In the genomic region with DNA sequence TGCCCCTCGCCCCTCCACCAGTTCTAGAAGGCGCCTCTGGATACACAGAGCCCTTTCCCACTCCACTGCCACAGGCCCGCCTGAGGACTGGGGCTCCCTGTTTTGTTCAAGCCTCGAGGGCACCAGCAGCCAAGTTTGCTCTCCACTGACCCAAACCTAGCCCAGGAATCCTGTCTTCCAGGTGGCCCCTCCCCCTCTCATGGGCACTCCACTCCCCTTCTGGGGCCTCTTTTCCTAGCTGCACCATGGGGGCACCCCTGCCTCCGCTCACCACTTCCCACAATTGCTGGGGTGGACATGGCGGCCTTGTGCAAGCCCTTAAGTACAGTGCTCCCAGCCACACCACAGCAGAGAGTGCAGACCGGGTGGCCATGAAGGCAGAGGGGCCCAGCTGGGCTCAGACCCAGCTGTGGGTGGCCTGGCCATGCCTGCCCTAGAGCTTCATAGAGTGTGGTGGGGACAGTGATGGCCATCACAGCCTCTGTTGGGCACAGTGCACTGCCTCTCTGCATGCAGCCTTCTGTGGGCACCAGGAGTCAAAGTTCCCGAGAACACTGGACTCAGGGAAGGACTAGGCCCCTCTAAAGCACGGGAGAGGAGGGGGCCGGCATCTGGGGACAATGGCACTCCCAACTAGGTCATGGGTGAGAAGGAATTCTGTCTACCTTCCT, we compare ENCODE assay signal across 1 cellular context.
TF ChIP-seq lines count a peak whose summit lies in the region.

No MANE protein-coding gene starts in this region.

TF ChIP-seq in IMR-90, 13 proteins besides CTCF, POLR2A, EP300 and RAD21:
- TF ChIP-seq RCOR1 (IDR thresholded peaks at IDR 0.05; ENCODE audit: insufficient replicate concordance, low read length) (no peak), CEBPB (IDR thresholded peaks at IDR 0.05; ENCODE audit: low read depth, low read length) (no peak)
